Comparison of ENCODE assay signal across 8 cellular contexts in genomic region chr3:66038726-66039589, GRCh38. TPM values are rescaled to one million over a fixed set of nuclear protein-coding genes. Genes with fewer than 3 reads are reported as not detected.
DNase-seq lines count a peak whose midpoint lies in the region; ATAC-seq and TF ChIP-seq lines count a peak whose summit lies in the region.

Gene MAGI1 (minus strand): TSS chr3:66038918. CDS start chr3:66038308, 610 bp downstream.

- H3K36me3 ChIP-seq in Caco-2 (ENCODE audit: control insufficient read depth, insufficient read depth, low read length) (no peaks in the 10 kb centered on the region), urinary bladder (ENCODE audit: insufficient read depth) (no peaks in the 10 kb centered on the region)

- H3K27me3 Mint-ChIP-seq in Caco-2 (ENCODE audit: insufficient read depth, unreplicated experiment) (no peaks in the 10 kb centered on the region), neural crest cell (ENCODE audit: low read depth) (peaks cover 31% of the 10 kb centered on the region)
- H3K27me3 Mint-ChIP-seq in activated T-helper 17 cell treated with anti-CD3 and anti-CD28 coated beads, Interleukin-2, amount 50 U/mL, for 72 hours: peaks cover 70% of the 10 kb centered on the region

- WGBS in urinary bladder: under 1% methylated on average over 73 of the region's 73 CpGs

- peak; percentile 94 to 95 for DNase-seq in Caco-2
- peak; percentile 55 for DNase-seq in NCI-H524 treated with DMSO at 0.1 percent for 48 hours (lab: John Stamatoyannopoulos, UW)
- DNase-seq in germinal center (ENCODE audit: low spot score): peak; percentile 52
- DNase-seq in neural crest cell (ENCODE audit: low read depth, low spot score): peak; percentile 81

- ATAC-seq in GM19438 (IDR thresholded peaks at IDR 0.05; ENCODE audit: low read depth, unreplicated experiment) (peak; percentile 79), HG03520 (IDR thresholded peaks at IDR 0.05; ENCODE audit: unreplicated experiment) (peak; percentile 87)
- ATAC-seq in activated T-helper 17 cell treated with anti-CD3 and anti-CD28 coated beads, Interleukin-2, amount 50 U/mL, for 72 hours (replicated peaks): peak; percentile 18

- no peaks in the 10 kb centered on the region for H3K27me3 ChIP-seq in Caco-2 (replicated peaks; ENCODE audit: control insufficient read depth, insufficient read depth, low read length)

- POLR2A ChIA-PET in Caco-2 (lab: Charles Lee): interaction anchor here (1.2 kb wide), 1 partner anchor 86 kb away, joined by 7 read pairs; no protein-coding TSS in a partner anchor

- H3K27ac Mint-ChIP-seq in Caco-2 (ENCODE audit: unreplicated experiment) (peak within 1 kb of the TSS; percentile 94), neural crest cell (ENCODE audit: unreplicated experiment) (peak within 1 kb of the TSS; percentile 98)
- no peak within 1 kb of the TSS for H3K27ac Mint-ChIP-seq in activated T-helper 17 cell treated with anti-CD3 and anti-CD28 coated beads, Interleukin-2, amount 50 U/mL, for 72 hours

- peaks cover 27% of the 10 kb centered on the region for H3K36me3 Mint-ChIP-seq in Caco-2 (ENCODE audit: insufficient read depth, unreplicated experiment)
- H3K36me3 Mint-ChIP-seq in activated T-helper 17 cell treated with anti-CD3 and anti-CD28 coated beads, Interleukin-2, amount 50 U/mL, for 72 hours (ENCODE audit: low read depth): no peaks in the 10 kb centered on the region
- H3K36me3 Mint-ChIP-seq in neural crest cell (ENCODE audit: low read depth): no peaks in the 10 kb centered on the region

- peak within 1 kb of the TSS; percentile 69 for H3K27ac ChIP-seq in urinary bladder (ENCODE audit: low read depth)

- BruUV-seq in Caco-2 (replicated peaks; lab: Mats Ljungman, UMichigan): no TSS peak

- no peaks in the 10 kb centered on the region for H3K9me3 ChIP-seq in Caco-2

- H3K4me3 Mint-ChIP-seq in Caco-2 (ENCODE audit: unreplicated experiment) (peak within 1 kb of the TSS; percentile 95), neural crest cell (peak within 1 kb of the TSS; percentile 99)
- peak within 1 kb of the TSS; percentile 69 for H3K4me3 Mint-ChIP-seq in activated T-helper 17 cell treated with anti-CD3 and anti-CD28 coated beads, Interleukin-2, amount 50 U/mL, for 72 hours

- CTCF ChIA-PET in Caco-2 (lab: Charles Lee): no interaction called here

- intact Hi-C loops in Caco-2 (cut with micrococcal nuclease; ENCODE audit: unreplicated experiment): loop anchor here (2.0 to 10.0 kb wide), 5 partner anchors 44 to 254 kb away; partner anchors contain the start of gene SLC25A26

- H3K4me3 ChIP-seq in Caco-2 (ENCODE audit: low read depth, low read length) (peak within 1 kb of the TSS; percentile 70), urinary bladder (ENCODE audit: low read depth, low read length) (peak within 1 kb of the TSS; percentile 54)

- H3K4me1 ChIP-seq in Caco-2 (peaks cover 4% of the 10 kb centered on the region; the same call in 1 of the 2 replicates), urinary bladder (ENCODE audit: insufficient read depth) (no peaks in the 10 kb centered on the region)

- no peak for TF ChIP-seq CTCF in Caco-2 (IDR thresholded peaks at IDR 0.05; ENCODE audit: insufficient read depth in 1 of 2, low read depth in 1 of 2, low read length in 1 of 2, severe bottlenecking in 1 of 2, unreplicated experiment in 1 of 2)
- TF ChIP-seq CTCF in neural crest cell (conservative IDR thresholded peaks at IDR 0.05): no peak

- H3K9me3 Mint-ChIP-seq in Caco-2 (ENCODE audit: unreplicated experiment) (no peaks in the 10 kb centered on the region), neural crest cell (no peaks in the 10 kb centered on the region)
- peaks cover 6% of the 10 kb centered on the region for H3K9me3 Mint-ChIP-seq in activated T-helper 17 cell treated with anti-CD3 and anti-CD28 coated beads, Interleukin-2, amount 50 U/mL, for 72 hours

- H3K4me1 Mint-ChIP-seq in Caco-2 (ENCODE audit: low read depth, unreplicated experiment): peaks cover 13% of the 10 kb centered on the region
- H3K4me1 Mint-ChIP-seq in activated T-helper 17 cell treated with anti-CD3 and anti-CD28 coated beads, Interleukin-2, amount 50 U/mL, for 72 hours: no peaks in the 10 kb centered on the region
- H3K4me1 Mint-ChIP-seq in neural crest cell: peaks cover 33% of the 10 kb centered on the region

RNA-seq across cellular contexts. Expression of gene MAGI1, which starts in this region (rescaled TPM):
- 63.6 and 64.9 TPM in 2 replicates for total RNA-seq in Caco-2 (2022)
- total RNA-seq in activated T-helper 17 cell treated with anti-CD3 and anti-CD28 coated beads, Interleukin-2, amount 50 U/mL, for 72 hours: under 1 TPM in 1 of 2 donors, not detected in 1; 0.06 TPM
- 47.7 and 49.8 TPM in 2 replicates for total RNA-seq in neural crest cell
- 46.7 TPM for total RNA-seq in urinary bladder
- polyA plus RNA-seq in urinary bladder: 9.7 TPM

Comparison
In these comparisons a context has a peak if more than half of its experiments do, and no peak if none do; other contexts are left out.
1. Peak in every context shown above with its lines: DNase-seq, ATAC-seq, H3K4me3 ChIP-seq and H3K27ac ChIP-seq.
2. RNA of gene MAGI1 (total RNA-seq): 63.6 to 64.9 TPM in Caco-2, 47.7 to 49.8 TPM in neural crest cell and 46.7 TPM in urinary bladder (single experiment); 0.06 TPM in activated T-helper 17 cell treated with anti-CD3 and anti-CD28 coated beads, Interleukin-2, amount 50 U/mL, for 72 hours; every median in the first group is over 10 times any median in the second.
3. Peak in ATAC-seq in activated T-helper 17 cell treated with anti-CD3 and anti-CD28 coated beads, Interleukin-2, amount 50 U/mL, for 72 hours; RNA of the gene not detected or under 1 TPM.
4. ATAC-seq: peak in every context shown above with its lines; median percentile 87 in HG03520; 79 in GM19438; 18 in activated T-helper 17 cell treated with anti-CD3 and anti-CD28 coated beads, Interleukin-2, amount 50 U/mL, for 72 hours.